In genomic region chr17:48442819-48443218, GRCh38 we compare ENCODE assay signal across 1 cellular context.
TF ChIP-seq lines count a peak whose summit lies in the region.

No MANE protein-coding gene starts in this region.

TF ChIP-seq in K562, 482 proteins besides CTCF, POLR2A, EP300 and RAD21 (continued from another document and continues in another):
- no peak for TF ChIP-seq ELK1 (CRISPR knock-in tag; IDR thresholded peaks at IDR 0.05)
- no peak for TF ChIP-seq ZBTB5 (IDR thresholded peaks at IDR 0.05)
- no peak for TF ChIP-seq E2F8 (IDR thresholded peaks at IDR 0.05; ENCODE audit: low read depth, partially characterized antibody)
- no peak for TF ChIP-seq ZBTB34 (CRISPR knock-in tag; IDR thresholded peaks at IDR 0.05)
- peak; percentile 72 for TF ChIP-seq FOXM1 (IDR thresholded peaks at IDR 0.05; ENCODE audit: low read depth)
- no peak for TF ChIP-seq FOXM1 (CRISPR knock-in tag; IDR thresholded peaks at IDR 0.05; ENCODE audit: low read depth)
- peak in 1 of 2 experiments; percentile 34; a peak in 1 of 4 replicates for TF ChIP-seq TBL1XR1 (IDR thresholded peaks at IDR 0.05; ENCODE audit: low read length in 2 of 2)
- no peak for TF ChIP-seq ZNF3 (CRISPR knock-in tag; IDR thresholded peaks at IDR 0.05)
- TF ChIP-seq GABPB2 (CRISPR knock-in tag; conservative IDR thresholded peaks at IDR 0.05), result no peak
- TF ChIP-seq ZNF212 (CRISPR knock-in tag; IDR thresholded peaks at IDR 0.05), result no peak
- TF ChIP-seq ZNF449 (CRISPR knock-in tag; IDR thresholded peaks at IDR 0.05), result no peak
- TF ChIP-seq, protein P1, sequence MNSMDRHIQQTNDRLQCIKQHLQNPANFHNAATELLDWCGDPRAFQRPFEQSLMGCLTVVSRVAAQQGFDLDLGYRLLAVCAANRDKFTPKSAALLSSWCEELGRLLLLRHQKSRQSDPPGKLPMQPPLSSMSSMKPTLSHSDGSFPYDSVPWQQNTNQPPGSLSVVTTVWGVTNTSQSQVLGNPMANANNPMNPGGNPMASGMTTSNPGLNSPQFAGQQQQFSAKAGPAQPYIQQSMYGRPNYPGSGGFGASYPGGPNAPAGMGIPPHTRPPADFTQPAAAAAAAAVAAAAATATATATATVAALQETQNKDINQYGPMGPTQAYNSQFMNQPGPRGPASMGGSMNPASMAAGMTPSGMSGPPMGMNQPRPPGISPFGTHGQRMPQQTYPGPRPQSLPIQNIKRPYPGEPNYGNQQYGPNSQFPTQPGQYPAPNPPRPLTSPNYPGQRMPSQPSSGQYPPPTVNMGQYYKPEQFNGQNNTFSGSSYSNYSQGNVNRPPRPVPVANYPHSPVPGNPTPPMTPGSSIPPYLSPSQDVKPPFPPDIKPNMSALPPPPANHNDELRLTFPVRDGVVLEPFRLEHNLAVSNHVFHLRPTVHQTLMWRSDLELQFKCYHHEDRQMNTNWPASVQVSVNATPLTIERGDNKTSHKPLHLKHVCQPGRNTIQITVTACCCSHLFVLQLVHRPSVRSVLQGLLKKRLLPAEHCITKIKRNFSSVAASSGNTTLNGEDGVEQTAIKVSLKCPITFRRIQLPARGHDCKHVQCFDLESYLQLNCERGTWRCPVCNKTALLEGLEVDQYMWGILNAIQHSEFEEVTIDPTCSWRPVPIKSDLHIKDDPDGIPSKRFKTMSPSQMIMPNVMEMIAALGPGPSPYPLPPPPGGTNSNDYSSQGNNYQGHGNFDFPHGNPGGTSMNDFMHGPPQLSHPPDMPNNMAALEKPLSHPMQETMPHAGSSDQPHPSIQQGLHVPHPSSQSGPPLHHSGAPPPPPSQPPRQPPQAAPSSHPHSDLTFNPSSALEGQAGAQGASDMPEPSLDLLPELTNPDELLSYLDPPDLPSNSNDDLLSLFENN (IDR thresholded peaks at IDR 0.05; ENCODE audit: low read depth in 2 of 2, low read length in 2 of 2), result peak in 1 of 2 experiments; percentile 30; a peak in 1 of 4 replicates
- TF ChIP-seq THRB (CRISPR knock-in tag; conservative IDR thresholded peaks at IDR 0.05), result no peak
- TF ChIP-seq HCFC1 (IDR thresholded peaks at IDR 0.05; ENCODE audit: low read depth, low read length), result no peak
- TF ChIP-seq PPARD (CRISPR knock-in tag; IDR thresholded peaks at IDR 0.05), result no peak
- TF ChIP-seq, protein P2, sequence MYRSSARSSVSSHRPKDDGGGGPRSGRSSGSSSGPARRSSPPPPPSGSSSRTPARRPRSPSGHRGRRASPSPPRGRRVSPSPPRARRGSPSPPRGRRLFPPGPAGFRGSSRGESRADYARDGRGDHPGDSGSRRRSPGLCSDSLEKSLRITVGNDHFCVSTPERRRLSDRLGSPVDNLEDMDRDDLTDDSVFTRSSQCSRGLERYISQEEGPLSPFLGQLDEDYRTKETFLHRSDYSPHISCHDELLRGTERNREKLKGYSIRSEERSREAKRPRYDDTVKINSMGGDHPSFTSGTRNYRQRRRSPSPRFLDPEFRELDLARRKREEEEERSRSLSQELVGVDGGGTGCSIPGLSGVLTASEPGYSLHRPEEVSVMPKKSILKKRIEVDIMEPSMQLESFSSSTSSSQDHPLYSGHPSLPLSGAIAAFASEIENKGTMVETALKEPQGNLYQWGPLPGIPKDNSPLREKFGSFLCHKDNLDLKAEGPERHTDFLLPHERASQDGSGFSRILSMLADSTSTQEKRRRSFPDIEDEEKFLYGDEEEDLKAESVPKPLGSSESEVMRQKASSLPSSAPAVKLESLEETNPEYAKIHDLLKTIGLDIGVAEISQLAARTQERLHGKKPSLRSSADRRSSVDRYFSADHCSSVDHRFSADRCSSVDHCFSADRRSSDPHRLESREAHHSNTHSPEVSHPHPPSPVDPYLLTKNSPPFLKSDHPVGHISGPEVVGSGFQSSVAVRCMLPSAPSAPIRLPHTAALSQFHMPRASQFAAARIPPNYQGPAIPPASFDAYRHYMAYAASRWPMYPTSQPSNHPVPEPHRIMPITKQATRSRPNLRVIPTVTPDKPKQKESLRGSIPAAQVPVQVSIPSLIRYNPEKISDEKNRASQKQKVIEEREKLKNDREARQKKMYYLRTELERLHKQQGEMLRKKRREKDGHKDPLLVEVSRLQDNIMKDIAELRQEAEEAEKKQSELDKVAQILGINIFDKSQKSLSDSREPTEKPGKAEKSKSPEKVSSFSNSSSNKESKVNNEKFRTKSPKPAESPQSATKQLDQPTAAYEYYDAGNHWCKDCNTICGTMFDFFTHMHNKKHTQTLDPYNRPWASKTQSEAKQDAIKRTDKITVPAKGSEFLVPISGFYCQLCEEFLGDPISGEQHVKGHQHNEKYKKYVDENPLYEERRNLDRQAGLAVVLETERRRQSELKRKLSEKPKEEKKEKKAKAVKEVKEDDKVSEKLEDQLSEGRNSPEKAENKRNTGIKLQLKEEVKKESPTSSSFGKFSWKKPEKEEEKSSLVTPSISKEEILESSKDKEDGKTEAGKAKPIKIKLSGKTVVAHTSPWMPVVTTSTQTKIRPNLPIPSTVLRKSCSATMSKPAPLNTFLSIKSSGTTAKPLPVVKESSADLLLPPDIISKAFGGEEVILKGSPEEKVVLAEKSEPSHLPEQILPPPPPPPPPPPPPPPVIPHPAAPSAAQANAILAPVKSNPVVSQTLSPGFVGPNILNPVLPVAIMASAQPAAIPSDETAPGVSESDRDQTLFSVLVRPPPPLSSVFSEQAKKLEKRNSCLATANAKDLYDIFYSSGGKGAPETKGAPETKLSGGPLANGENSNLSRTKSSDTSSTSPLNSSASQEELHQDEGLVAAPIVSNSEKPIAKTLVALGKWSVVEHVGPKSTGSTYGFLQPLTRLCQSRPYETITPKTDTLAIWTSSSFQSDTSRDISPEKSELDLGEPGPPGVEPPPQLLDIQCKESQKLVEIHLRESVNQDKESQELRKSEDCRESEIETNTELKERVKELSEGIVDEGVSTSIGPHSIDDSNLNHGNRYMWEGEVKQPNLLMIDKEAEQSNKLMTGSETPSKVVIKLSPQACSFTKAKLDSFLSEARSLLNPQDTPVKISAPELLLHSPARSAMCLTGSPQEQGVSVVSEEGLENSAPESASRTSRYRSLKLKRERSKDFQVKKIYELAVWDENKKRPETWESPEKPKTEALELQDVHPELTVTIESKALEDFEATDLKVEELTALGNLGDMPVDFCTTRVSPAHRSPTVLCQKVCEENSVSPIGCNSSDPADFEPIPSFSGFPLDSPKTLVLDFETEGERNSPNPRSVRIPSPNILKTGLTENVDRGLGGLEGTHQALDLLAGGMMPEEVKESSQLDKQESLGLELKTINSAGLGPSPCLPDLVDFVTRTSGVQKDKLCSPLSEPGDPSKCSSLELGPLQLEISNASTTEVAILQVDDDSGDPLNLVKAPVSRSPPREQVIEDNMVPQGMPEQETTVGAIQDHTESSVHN (IDR thresholded peaks at IDR 0.05; ENCODE audit: borderline replicate concordance in 1 of 2, low read depth in 1 of 2), result no peak
- TF ChIP-seq ATF7 (IDR thresholded peaks at IDR 0.05), result peak; percentile 66; the same call in 1 of the 2 replicates
- no peak for TF ChIP-seq ZNF23 (CRISPR knock-in tag; IDR thresholded peaks at IDR 0.05)
- no peak for TF ChIP-seq DIDO1 (tag; IDR thresholded peaks at IDR 0.05; ENCODE audit: low read depth)
- TF ChIP-seq SRSF9 (IDR thresholded peaks at IDR 0.05; ENCODE audit: borderline replicate concordance, low read depth, low read length), result no peak
- 0 out of 2 replicates have a peak, but pooled peaks have one; percentile 33 for TF ChIP-seq ZEB2 (IDR thresholded peaks at IDR 0.05)
- no peak for TF ChIP-seq TFAP4 (CRISPR knock-in tag; IDR thresholded peaks at IDR 0.05; ENCODE audit: borderline replicate concordance)
- peak; percentile 66; the same call in 1 of the 2 replicates for TF ChIP-seq JUNB (CRISPR knock-in tag; conservative IDR thresholded peaks at IDR 0.05)
- TF ChIP-seq GTF2A2 (tag; IDR thresholded peaks at IDR 0.05), result no peak
- TF ChIP-seq ZBTB43 (CRISPR knock-in tag; IDR thresholded peaks at IDR 0.05), result no peak
- TF ChIP-seq TCF3 (CRISPR knock-in tag; IDR thresholded peaks at IDR 0.05), result peak; percentile 71
- no peak for TF ChIP-seq KLF6 (CRISPR knock-in tag; IDR thresholded peaks at IDR 0.05; ENCODE audit: borderline replicate concordance)
- TF ChIP-seq HDAC1 (IDR thresholded peaks at IDR 0.05), result peak in 1 of 2 experiments; percentile 84; a peak in 2 of 4 replicates
- TF ChIP-seq FOXA1 (IDR thresholded peaks at IDR 0.05; ENCODE audit: borderline replicate concordance), result no peak
- TF ChIP-seq ILK (tag; IDR thresholded peaks at IDR 0.05; ENCODE audit: borderline replicate concordance, low read depth), result no peak
- TF ChIP-seq HEY1 (CRISPR knock-in tag; IDR thresholded peaks at IDR 0.05; ENCODE audit: borderline replicate concordance), result no peak
- TF ChIP-seq ZBTB17 (CRISPR knock-in tag; IDR thresholded peaks at IDR 0.05), result no peak
